ENCODE assay signal across 12 cellular contexts in the genomic region with DNA sequence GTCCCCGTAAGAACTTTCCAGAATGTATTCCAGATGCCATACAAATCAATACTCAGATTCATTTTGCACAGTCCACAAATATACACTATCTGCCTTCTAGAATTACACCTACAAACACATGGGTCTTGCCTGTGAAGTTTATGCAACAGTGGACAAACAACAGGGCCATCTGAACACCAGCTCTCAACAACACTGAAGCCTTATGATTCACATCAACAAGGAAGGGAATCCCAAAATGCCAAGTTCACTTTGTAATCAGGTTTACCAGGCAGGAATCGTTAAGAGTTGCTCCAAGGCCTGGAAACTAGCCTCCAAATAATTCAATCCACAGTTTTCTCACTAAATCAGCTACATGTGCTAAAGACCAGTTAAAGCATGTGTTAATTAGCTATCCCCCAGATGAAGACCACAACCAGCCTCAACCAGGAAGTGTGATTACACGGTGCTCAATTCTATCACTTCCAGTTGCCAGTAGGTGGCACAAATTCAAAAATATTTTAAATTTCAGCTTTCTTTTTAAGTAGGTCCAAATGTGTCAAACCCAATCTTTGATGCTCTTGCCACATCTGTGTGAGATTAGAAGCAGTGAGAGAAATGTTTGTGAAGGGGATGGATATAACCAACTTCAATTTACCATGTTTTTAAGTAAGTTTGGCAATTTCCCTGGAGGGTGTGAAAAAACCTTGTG.
DNase-seq lines count a peak whose midpoint lies in the region; ATAC-seq and TF ChIP-seq lines count a peak whose summit lies in the region.
"Had no signal": no experiment of that assay in that cellular context is flagged by ENCODE, and none has a peak within 500 bp of the region (broad histone marks: within the 10 kb centered on the region; RNA-seq: fewer than 3 reads in every experiment).

No MANE protein-coding gene starts in this region.

- H3K4me1 ChIP-seq in GM23248 (ENCODE audit: insufficient read depth): peaks cover 7% of the 10 kb centered on the region; the same call in 1 of the 2 replicates
- H3K4me1 ChIP-seq in Panc1 (ENCODE audit: control insufficient read depth, insufficient read depth, low read length): no peaks in the 10 kb centered on the region
- no peaks in the 10 kb centered on the region for H3K4me1 ChIP-seq in upper lobe of left lung

- in situ Hi-C loops in ACHN (cut with HindIII; ENCODE audit: low pct_ligation_motif_present, low pct_unique_long_range_greater_than_20kb, low sequenced_read_pairs): no loop called here
- in situ Hi-C loops in GM23248 (cut with MboI): no loop called here
- in situ Hi-C loops in Panc1 (cut with HindIII; ENCODE audit: low pct_unique_long_range_greater_than_20kb, low sequenced_read_pairs): no loop called here

- H3K27ac ChIP-seq in GM23248 (no peak overlapping the region), Panc1 (ENCODE audit: low read length) (no peak overlapping the region), upper lobe of left lung (no peak overlapping the region)

- no peaks in the 10 kb centered on the region for H3K9me3 ChIP-seq in GM23248 (ENCODE audit: low read depth)
- no peaks in the 10 kb centered on the region for H3K9me3 ChIP-seq in Panc1 (ENCODE audit: control insufficient read depth, insufficient read depth, low read depth, low read length)
- no peaks in the 10 kb centered on the region for H3K9me3 ChIP-seq in upper lobe of left lung

- POLR2A ChIA-PET in Panc1 (lab: Charles Lee): no interaction called here

- H4K20me1 ChIP-seq in GM23248 (ENCODE audit: insufficient read depth): no peaks in the 10 kb centered on the region

- H3K79me2 ChIP-seq in GM23248 (ENCODE audit: insufficient read depth): no peaks in the 10 kb centered on the region

- no peak overlapping the region for H3K9ac ChIP-seq in GM23248

- no peak overlapping the region for H3K4me3 ChIP-seq in GM23248
- no peak overlapping the region for H3K4me3 ChIP-seq in Panc1 (ENCODE audit: low read depth in 2 of 2, low read length in 2 of 2)
- H3K4me3 ChIP-seq in upper lobe of left lung: no peak overlapping the region

- TF ChIP-seq EP300 in upper lobe of left lung (IDR thresholded peaks at IDR 0.05): no peak

- intact Hi-C loops in Panc1 (cut with micrococcal nuclease; ENCODE audit: unreplicated experiment): no loop called here

- H3F3A ChIP-seq in GM23248 (ENCODE audit: insufficient read depth): peaks cover 6% of the 10 kb centered on the region; the same call in 1 of the 2 replicates

- no peaks in the 10 kb centered on the region for H3K27me3 ChIP-seq in GM23248 (replicated peaks; ENCODE audit: insufficient read depth)
- no peaks in the 10 kb centered on the region for H3K27me3 ChIP-seq in Panc1 (ENCODE audit: control insufficient read depth, insufficient read depth, low read length)
- H3K27me3 ChIP-seq in upper lobe of left lung: no peaks in the 10 kb centered on the region

- H3K4me2 ChIP-seq in GM23248 (ENCODE audit: unreplicated experiment): peak overlapping the region; percentile 16

- WGBS in GM23248 (ENCODE audit: low coverage in 1 of 2, low lambda C conversion rate in 2 of 2, missing lambda C conversion rate in 2 of 2), 2 experiments: 13 to 14% methylated on average over 3 of the region's 3 CpGs
- 44 to 54% methylated on average over 3 of the region's 3 CpGs for WGBS in upper lobe of left lung, 2 donors

- DNase-seq in ACHN: peak; percentile 33
- DNase-seq in GM23248: peak; percentile 48
- no peak for DNase-seq in Panc1 (ENCODE audit: low read depth, low spot score)
- peak; percentile 9 for DNase-seq in fibroblast of the conjunctiva (ENCODE audit: low read depth)
- DNase-seq in upper lobe of left lung: no peak
- no peak for DNase-seq in dedifferentiated amniotic fluid mesenchymal stem cell (ENCODE audit: extremely low spot score)
- no peak for DNase-seq in stimulated activated CD4-positive, alpha-beta T cell treated with anti-CD3 and anti-CD28 coated beads, Interleukin-4, amount 100 ng/mL, for 4 hours
- no peak for DNase-seq in activated CD4-positive, alpha-beta T cell treated with anti-CD3 and anti-CD28 coated beads for 1 hour
- DNase-seq: activated CD8-positive, alpha-beta T cell treated with anti-CD3 and anti-CD28 coated beads for 36 hours; cortex of kidney; naive B cell; NCI-H1694 had no signal

- ATAC-seq in Panc1: no peak
- ATAC-seq in upper lobe of left lung (ENCODE audit: low FRiP score in 2 of 2): no peak
- ATAC-seq: activated CD8-positive, alpha-beta T cell treated with anti-CD3 and anti-CD28 coated beads for 36 hours had no signal

- H2AFZ ChIP-seq in GM23248: peak overlapping the region; percentile 79

- no peaks in the 10 kb centered on the region for H3K36me3 ChIP-seq in GM23248 (ENCODE audit: low read depth)
- H3K36me3 ChIP-seq in Panc1 (ENCODE audit: control insufficient read depth, insufficient read depth, low read length): no peaks in the 10 kb centered on the region
- H3K36me3 ChIP-seq in upper lobe of left lung: no peaks in the 10 kb centered on the region

- H3K9me2 ChIP-seq in GM23248 (ENCODE audit: insufficient read depth): no peaks in the 10 kb centered on the region

- TF ChIP-seq CTCF in Panc1 (IDR thresholded peaks at IDR 0.05) (peak; percentile 21; the same call in 1 of the 2 replicates), upper lobe of left lung (IDR thresholded peaks at IDR 0.05) (no peak)

- no peak for TF ChIP-seq POLR2A in upper lobe of left lung (IDR thresholded peaks at IDR 0.05)

- BruUV-seq in Panc1 (replicated peaks; lab: Mats Ljungman, UMichigan): no TSS peak

- CTCF ChIA-PET in Panc1 (lab: Charles Lee): no interaction called here

Comparison
In these comparisons a context has a peak if more than half of its experiments do, and no peak if none do; other contexts are left out.
1. DNase-seq: peak in ACHN (single experiment), GM23248 (single experiment) and fibroblast of the conjunctiva (single experiment); none in Panc1 (single experiment), upper lobe of left lung (0 of 2), dedifferentiated amniotic fluid mesenchymal stem cell (single experiment), stimulated activated CD4-positive, alpha-beta T cell treated with anti-CD3 and anti-CD28 coated beads, Interleukin-4, amount 100 ng/mL, for 4 hours (0 of 2) and activated CD4-positive, alpha-beta T cell treated with anti-CD3 and anti-CD28 coated beads for 1 hour (single experiment).